Comparison of ENCODE assay signal across 6 cellular contexts in the genomic region with DNA sequence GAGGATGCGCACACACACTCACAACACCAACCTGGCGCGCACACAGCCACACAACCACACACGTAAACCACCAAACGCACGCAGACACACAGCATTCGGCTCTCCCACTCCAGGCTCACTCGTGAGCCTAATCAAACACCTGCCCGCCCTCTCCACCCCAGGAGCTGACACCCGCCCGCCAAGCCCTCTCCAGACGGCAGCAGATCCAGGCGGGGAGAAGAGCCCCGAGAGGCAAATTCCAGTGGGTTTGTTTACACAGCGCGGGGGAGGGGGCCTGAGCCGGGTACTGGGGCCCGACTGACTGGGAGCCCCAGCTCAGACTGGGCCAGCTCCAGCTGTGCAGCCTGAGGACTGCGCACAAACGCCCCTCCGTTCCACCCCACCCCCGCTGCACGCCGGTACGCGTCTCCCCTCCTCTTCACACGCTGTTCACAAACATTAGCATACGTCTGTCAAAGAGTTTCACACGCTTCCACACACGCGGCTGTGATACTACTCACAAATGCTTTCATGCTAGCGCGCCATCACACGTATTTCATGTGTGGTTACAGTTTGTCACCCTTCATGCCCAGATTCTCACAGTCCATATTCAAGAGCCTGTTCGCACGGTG. TPM values are rescaled to one million over a fixed set of nuclear protein-coding genes. Genes with fewer than 3 reads are reported as not detected.
DNase-seq lines count a peak whose midpoint lies in the region; ATAC-seq lines count a peak whose summit lies in the region.

No MANE protein-coding gene starts in this region.

- H3K4me1 Mint-ChIP-seq in activated T-cell treated with anti-CD3 and anti-CD28 coated beads, Interleukin-2, amount 50 U/mL, for 4 hours (ENCODE audit: low read depth): peaks cover 37% of the 10 kb centered on the region
- peaks cover 25% of the 10 kb centered on the region for H3K4me1 Mint-ChIP-seq in stimulated activated memory B cell treated with anti-CD40 and anti-IgM and Interleukin-4, amounts not matched to agents 10 μg/mL and 1 μg/mL and 100 μg/mL, for 72 hours

- H3K4me1 ChIP-seq in iPS DF 6.9 (ENCODE audit: control insufficient read depth, insufficient read depth, low read length): peaks cover 25% of the 10 kb centered on the region

- H3K27ac ChIP-seq in iPS DF 6.9 (ENCODE audit: low read length): no peak overlapping the region

- H3K27me3 ChIP-seq in iPS DF 6.9 (ENCODE audit: control insufficient read depth, insufficient read depth, low read length): peaks cover 28% of the 10 kb centered on the region

- no peaks in the 10 kb centered on the region for H3K36me3 ChIP-seq in iPS DF 6.9 (ENCODE audit: control insufficient read depth, insufficient read depth, low read length)

- peak overlapping the region; percentile 46; the same call in 1 of the 2 replicates for H3K4me3 ChIP-seq in iPS DF 6.9 (ENCODE audit: low read length)

- no peaks in the 10 kb centered on the region for H3K36me3 Mint-ChIP-seq in activated T-cell treated with anti-CD3 and anti-CD28 coated beads, Interleukin-2, amount 50 U/mL, for 4 hours (ENCODE audit: insufficient read depth)
- no peaks in the 10 kb centered on the region for H3K36me3 Mint-ChIP-seq in stimulated activated memory B cell treated with anti-CD40 and anti-IgM and Interleukin-4, amounts not matched to agents 10 μg/mL and 1 μg/mL and 100 μg/mL, for 72 hours

- ATAC-seq in activated T-cell treated with anti-CD3 and anti-CD28 coated beads, Interleukin-2, amount 50 U/mL, for 4 hours: peak; percentile 74
- ATAC-seq in stimulated activated memory B cell treated with anti-CD40 and anti-IgM and Interleukin-4, amounts not matched to agents 10 μg/mL and 1 μg/mL and 100 μg/mL, for 72 hours: peak; percentile 53
- ATAC-seq in GM19463 (IDR thresholded peaks at IDR 0.05; ENCODE audit: unreplicated experiment) (no peak), GM18868 (IDR thresholded peaks at IDR 0.05; ENCODE audit: unreplicated experiment) (no peak)

- DNase-seq in NCI-H1092 (lab: John Stamatoyannopoulos, UW): peak; percentile 53
- DNase-seq in activated T-cell treated with anti-CD3 and anti-CD28 coated beads, Interleukin-2, amount 50 U/mL, for 4 hours: no peak
- no peak for DNase-seq in iPS DF 6.9 (ENCODE audit: low read depth, low spot score)

- WGBS in iPS DF 6.9 (ENCODE audit: insufficient coverage, insufficient read length): no CpG with 5 or more reads among the region's 36 CpGs

- H3K9me3 ChIP-seq in iPS DF 6.9 (ENCODE audit: control insufficient read depth, insufficient read depth, low read length): no peaks in the 10 kb centered on the region

- no peaks in the 10 kb centered on the region for H3K9me3 Mint-ChIP-seq in activated T-cell treated with anti-CD3 and anti-CD28 coated beads, Interleukin-2, amount 50 U/mL, for 4 hours
- H3K9me3 Mint-ChIP-seq in stimulated activated memory B cell treated with anti-CD40 and anti-IgM and Interleukin-4, amounts not matched to agents 10 μg/mL and 1 μg/mL and 100 μg/mL, for 72 hours: no peaks in the 10 kb centered on the region

- H3K4me3 Mint-ChIP-seq in activated T-cell treated with anti-CD3 and anti-CD28 coated beads, Interleukin-2, amount 50 U/mL, for 4 hours: peak overlapping the region; percentile 81
- peak overlapping the region; percentile 80 for H3K4me3 Mint-ChIP-seq in stimulated activated memory B cell treated with anti-CD40 and anti-IgM and Interleukin-4, amounts not matched to agents 10 μg/mL and 1 μg/mL and 100 μg/mL, for 72 hours

- H3K27ac Mint-ChIP-seq in stimulated activated memory B cell treated with anti-CD40 and anti-IgM and Interleukin-4, amounts not matched to agents 10 μg/mL and 1 μg/mL and 100 μg/mL, for 72 hours: peak overlapping the region; percentile 43

- peaks cover 15% of the 10 kb centered on the region for H3K27me3 Mint-ChIP-seq in activated T-cell treated with anti-CD3 and anti-CD28 coated beads, Interleukin-2, amount 50 U/mL, for 4 hours (ENCODE audit: low read depth)
- H3K27me3 Mint-ChIP-seq in stimulated activated memory B cell treated with anti-CD40 and anti-IgM and Interleukin-4, amounts not matched to agents 10 μg/mL and 1 μg/mL and 100 μg/mL, for 72 hours: peaks cover 73% of the 10 kb centered on the region

RNA-seq across cellular contexts. Expression of gene EFNA1, which starts 1.1 kb away (rescaled TPM):
- total RNA-seq in activated T-cell treated with anti-CD3 and anti-CD28 coated beads, Interleukin-2, amount 50 U/mL, for 4 hours: under 1 TPM; 0.30 to 0.61 (median 0.32) TPM

RNA-seq across cellular contexts. Expression of gene SLC50A1, which starts 9.1 kb away (rescaled TPM):
- total RNA-seq in activated T-cell treated with anti-CD3 and anti-CD28 coated beads, Interleukin-2, amount 50 U/mL, for 4 hours: 10 to 100 TPM; 29.1 to 36.0 (median 33.5) TPM

RNA-seq across cellular contexts. Expression of gene DPM3, which starts 13.7 kb away (rescaled TPM):
- total RNA-seq in activated T-cell treated with anti-CD3 and anti-CD28 coated beads, Interleukin-2, amount 50 U/mL, for 4 hours: 10 to 100 TPM; 28.2 to 39.2 (median 33.0) TPM

RNA-seq across cellular contexts. Expression of gene KRTCAP2, which starts 46.5 kb away (rescaled TPM):
- total RNA-seq in activated T-cell treated with anti-CD3 and anti-CD28 coated beads, Interleukin-2, amount 50 U/mL, for 4 hours: 100 to 1,000 TPM; 191 to 204 (median 193) TPM

RNA-seq across cellular contexts. Expression of gene TRIM46, which starts 47.0 kb away (rescaled TPM):
- total RNA-seq in activated T-cell treated with anti-CD3 and anti-CD28 coated beads, Interleukin-2, amount 50 U/mL, for 4 hours: 1 to 10 TPM; 3.5 to 4.4 (median 3.5) TPM

Comparison
In these comparisons a context has a peak if more than half of its experiments do, and no peak if none do; other contexts are left out.
1. ATAC-seq: peak in activated T-cell treated with anti-CD3 and anti-CD28 coated beads, Interleukin-2, amount 50 U/mL, for 4 hours (2 of 2) and stimulated activated memory B cell treated with anti-CD40 and anti-IgM and Interleukin-4, amounts not matched to agents 10 μg/mL and 1 μg/mL and 100 μg/mL, for 72 hours (single experiment); none in GM19463 (single experiment) and GM18868 (single experiment).